8 cellular contexts compared by ENCODE assay signal in genomic region chr3:48504051-48504946, GRCh38. TPM values are rescaled to one million over a fixed set of nuclear protein-coding genes. Genes with fewer than 3 reads are reported as not detected.
A peak's percentile ranks its signal among the peaks of the same experiment; 100 is the strongest.
DNase-seq lines count a peak whose midpoint lies in the region; ATAC-seq, FAIRE-seq and TF ChIP-seq lines count a peak whose summit lies in the region.

TSS of gene SHISA5 (minus strand) at chr3:48504174. CDS start at chr3:48504094, 80 bp downstream.

- peaks cover 1% of the 10 kb centered on the region; the same call in 1 of the 2 replicates for H3K27me3 Mint-ChIP-seq in HFFc6 (ENCODE audit: insufficient read depth)
- no peaks in the 10 kb centered on the region for H3K27me3 Mint-ChIP-seq in astrocyte (ENCODE audit: low read depth, unreplicated experiment)

- H3K9ac ChIP-seq in astrocyte (ENCODE audit: low read length) = peak within 1 kb of the TSS; percentile 87

- peak; percentile 25 for DNase-seq in HFFc6
- peak; percentile 64 for DNase-seq in astrocyte (ENCODE audit: low read depth)
- DNase-seq in right atrium auricular region (ENCODE audit: low spot score) = peak; percentile 80
- peak; percentile 87 to 88 for DNase-seq in psoas muscle

- peak within 1 kb of the TSS; percentile 82 for H2AFZ ChIP-seq in astrocyte (ENCODE audit: low read depth, low read length)

- intact Hi-C loops in T-helper 1 cell treated with Interleukin-12 subunit alpha and Interleukin-12 subunit beta and Interleukin-4 antibody, amounts not matched to agents 30 ng/mL and 1 ng/mL, for 36 hours (cut with micrococcal nuclease) = no loop called here
- intact Hi-C loops in psoas muscle (cut with DNase I) = loop anchor here in 1 of 2 donors (2.0 kb wide), 1 partner anchor 39 kb away; no protein-coding TSS in a partner anchor

- peaks cover 18% of the 10 kb centered on the region for H4K20me1 ChIP-seq in astrocyte (ENCODE audit: insufficient read depth, low read length)

- H3K36me3 ChIP-seq in astrocyte (ENCODE audit: insufficient read depth, low read length) = no peaks in the 10 kb centered on the region
- H3K36me3 ChIP-seq in right atrium auricular region = no peaks in the 10 kb centered on the region
- peaks cover 0 to 4% of the 10 kb centered on the region in 2 donors for H3K36me3 ChIP-seq in psoas muscle (ENCODE audit: insufficient read depth in 1 of 2, low read depth in 1 of 2)

- H3K27ac Mint-ChIP-seq in HFFc6 = peak within 1 kb of the TSS; percentile 84
- peak within 1 kb of the TSS; percentile 87 for H3K27ac Mint-ChIP-seq in astrocyte (ENCODE audit: unreplicated experiment)

- TF ChIP-seq CTCF in C4-2B (conservative IDR thresholded peaks at IDR 0.05) (no peak), HFFc6 (IDR thresholded peaks at IDR 0.05) (no peak), astrocyte (IDR thresholded peaks at IDR 0.05; ENCODE audit: insufficient read depth, low read depth, low read length) (no peak), right atrium auricular region (IDR thresholded peaks at IDR 0.05) (no peak), psoas muscle (IDR thresholded peaks at IDR 0.05) (no peak)

- H3K27ac ChIP-seq in C4-2B (peak within 1 kb of the TSS; percentile 99), astrocyte (ENCODE audit: low read depth, low read length) (peak within 1 kb of the TSS; percentile 45), right atrium auricular region (peak within 1 kb of the TSS; percentile 89 to 90), psoas muscle (peak within 1 kb of the TSS; percentile 72)

- H3K27me3 ChIP-seq in astrocyte (ENCODE audit: insufficient read depth, low read length) (no peaks in the 10 kb centered on the region), right atrium auricular region (no peaks in the 10 kb centered on the region), psoas muscle (ENCODE audit: insufficient read depth in 3 of 3, low read length in 2 of 3) (no peaks in the 10 kb centered on the region)

- peaks cover 43% of the 10 kb centered on the region for H3K4me1 Mint-ChIP-seq in HFFc6 (ENCODE audit: low read depth)
- H3K4me1 Mint-ChIP-seq in astrocyte (ENCODE audit: low read depth, unreplicated experiment) = peaks cover 19% of the 10 kb centered on the region

- FAIRE-seq in astrocyte (lab: Jason Lieb, UNC) = no peak

- no peaks in the 10 kb centered on the region for H3K36me3 Mint-ChIP-seq in HFFc6 (ENCODE audit: low read depth)
- peaks cover 11% of the 10 kb centered on the region for H3K36me3 Mint-ChIP-seq in astrocyte (ENCODE audit: low read depth, unreplicated experiment)

- H3K4me3 Mint-ChIP-seq in HFFc6 (peak within 1 kb of the TSS; percentile 89), astrocyte (ENCODE audit: unreplicated experiment) (peak within 1 kb of the TSS; percentile 88)

- ATAC-seq in psoas muscle (peak; percentile 54 to 76 (median 67)), GM21360 (IDR thresholded peaks at IDR 0.05; ENCODE audit: unreplicated experiment) (no peak), HG03045 (IDR thresholded peaks at IDR 0.05; ENCODE audit: unreplicated experiment) (no peak)

- H3K4me3 ChIP-seq in astrocyte (ENCODE audit: insufficient read depth, low read depth, low read length) = peak within 1 kb of the TSS; percentile 74
- peak within 1 kb of the TSS; percentile 55 to 74 for H3K4me3 ChIP-seq in right atrium auricular region
- peak within 1 kb of the TSS; percentile 76 for H3K4me3 ChIP-seq in psoas muscle

- H3K79me2 ChIP-seq in astrocyte (ENCODE audit: insufficient read depth, low read length) = peaks cover 29% of the 10 kb centered on the region

- peak within 1 kb of the TSS; percentile 100 for H3K4me2 ChIP-seq in astrocyte (ENCODE audit: low read length)

- H3K9me3 ChIP-seq in astrocyte (ENCODE audit: insufficient read depth, low read depth, low read length) (no peaks in the 10 kb centered on the region), right atrium auricular region (no peaks in the 10 kb centered on the region), psoas muscle (no peaks in the 10 kb centered on the region)

- H3K4me1 ChIP-seq in astrocyte (ENCODE audit: insufficient read depth, low read length) = peaks cover 31% of the 10 kb centered on the region
- peaks cover 0 to 26% of the 10 kb centered on the region in 2 donors for H3K4me1 ChIP-seq in right atrium auricular region
- peaks cover 15% of the 10 kb centered on the region for H3K4me1 ChIP-seq in psoas muscle

- 1 to 3% (median 1%) methylated on average over 42 to 62 of the region's 66 CpGs for WGBS in psoas muscle, 3 donors

- H3K9me3 Mint-ChIP-seq in HFFc6 (no peaks in the 10 kb centered on the region), astrocyte (ENCODE audit: unreplicated experiment) (no peaks in the 10 kb centered on the region)

RNA-seq across cellular contexts. Expression of gene SHISA5, which starts in this region (rescaled TPM):
- 100 to 1,000 TPM; 266 to 286 (median 277) TPM for total RNA-seq in HFFc6 (2021; fragmentation: NEBNext Ultra II Directional; extraction: Animal tissue kit (Norgen Biotek cat#: 25700))
- total RNA-seq in T-helper 1 cell treated with Interleukin-12 subunit alpha and Interleukin-12 subunit beta and Interleukin-4 antibody, amounts not matched to agents 30 ng/mL and 1 ng/mL, for 36 hours = 244 and 245 TPM in 2 replicates
- total RNA-seq in astrocyte = 333 and 346 TPM in 2 replicates
- 100 to 1,000 TPM in 1 of 2 donors, 10 to 100 TPM in 1; 66.9 to 120 TPM for total RNA-seq in right atrium auricular region
- 10 to 100 TPM; 23.9 to 34.7 (median 28.7) TPM for total RNA-seq in psoas muscle
- polyA plus RNA-seq in psoas muscle = 10 to 100 TPM; 16.9 to 24.3 (median 23.1) TPM

Comparison
In these comparisons a context has a peak if more than half of its experiments do, and no peak if none do; other contexts are left out.
1. H3K27ac ChIP-seq: peak in every context shown above with its lines; median percentile 99 in C4-2B; 90 in right atrium auricular region; 72 in psoas muscle; 45 in astrocyte.
2. DNase-seq: peak in every context shown above with its lines; median percentile 88 in psoas muscle; 80 in right atrium auricular region; 64 in astrocyte; 25 in HFFc6.
3. ATAC-seq: peak in psoas muscle (4 of 4); none in GM21360 (single experiment) and HG03045 (single experiment).
4. Peak in every context shown above with its lines, with median percentiles within 50 percentile points of each other: H3K4me3 ChIP-seq.